In genomic region chr6:19869464-19869863, GRCh38 we compare ENCODE assay signal across 30 cellular contexts. TPM values are rescaled to one million over a fixed set of nuclear protein-coding genes. Genes with fewer than 3 reads are reported as not detected.
DNase-seq lines count a peak whose midpoint lies in the region; ATAC-seq, FAIRE-seq and TF ChIP-seq lines count a peak whose summit lies in the region.
"Had no signal": no experiment of that assay in that cellular context is flagged by ENCODE, and none has a peak within 500 bp of the region (broad histone marks: within the 10 kb centered on the region; RNA-seq: fewer than 3 reads in every experiment).

No MANE protein-coding gene starts in this region.

- TF ChIP-seq RAD21 in H1 (IDR thresholded peaks at IDR 0.05 in 1 of 2, conservative IDR thresholded peaks at IDR 0.05 in 1 of 2; ENCODE audit: low read depth in 2 of 2, low read length in 2 of 2), result peak; percentile 35 to 52; a peak in 2 of 4 replicates

- no peak for ATAC-seq in activated CD8-positive, alpha-beta T cell treated with anti-CD3 and anti-CD28 coated beads, Interleukin-2, amount 10 ng/mL, durations not matched to agents 7 days and 5 days
- ATAC-seq: A549; activated CD4-positive, CD25-positive, alpha-beta regulatory T cell treated with anti-CD3 and anti-CD28 coated beads, Interleukin-2, amount 50 U/mL, for 24 hours; activated naive CD8-positive, alpha-beta T cell treated with anti-CD3 and anti-CD28 coated beads, Interleukin-2, amount 50 U/mL, for 24 hours; CD8-positive, alpha-beta T cell; effector memory CD8-positive, alpha-beta T cell; left cardiac atrium had no signal

- H3K27ac Mint-ChIP-seq in H9, result no peak overlapping the region
- no peak overlapping the region for H3K27ac Mint-ChIP-seq in activated CD8-positive, alpha-beta T cell treated with anti-CD3 and anti-CD28 coated beads, Interleukin-2, amount 10 ng/mL, durations not matched to agents 7 days and 5 days
- H3K27ac Mint-ChIP-seq: activated CD4-positive, alpha-beta memory T cell treated with anti-CD3 and anti-CD28 coated beads for 36 hours; activated naive CD8-positive, alpha-beta T cell treated with anti-CD3 and anti-CD28 coated beads, Interleukin-2, amount 50 U/mL, for 24 hours; CD8-positive, alpha-beta T cell; effector memory CD8-positive, alpha-beta T cell; immature natural killer cell; nephron had no signal

- no peak overlapping the region for H4K91ac ChIP-seq in H9 (ENCODE audit: insufficient read length, low read depth, low read length)
- H4K91ac ChIP-seq in H1 (replicated peaks; ENCODE audit: insufficient read length, low read length), result no peak overlapping the region

- H3K18ac ChIP-seq in H9 (ENCODE audit: insufficient read length, low read depth, low read length) (no peak overlapping the region), H1 (ENCODE audit: extremely low read depth, low read length) (no peak overlapping the region)

- TF ChIP-seq POLR2A in H1 (IDR thresholded peaks at IDR 0.05; ENCODE audit: control extremely low read depth in 1 of 2, low read depth in 2 of 2, low read length in 2 of 2) (no peak), H54 (IDR thresholded peaks at IDR 0.05; ENCODE audit: low read depth, low read length) (no peak)

- H4K5ac ChIP-seq in H9 (ENCODE audit: insufficient read length, low read depth, low read length) (no peak overlapping the region), H1 (ENCODE audit: insufficient read length, low read depth, low read length) (no peak overlapping the region)

- H2BK15ac ChIP-seq in H9 (ENCODE audit: low read depth, low read length), result no peak overlapping the region
- H2BK15ac ChIP-seq in H1 (ENCODE audit: low read length), result no peak overlapping the region

- no peak overlapping the region for H3T11ph ChIP-seq in H9 (ENCODE audit: low read length)

- H2BK20ac ChIP-seq in H9 (ENCODE audit: low read depth, low read length, poor library complexity, severe bottlenecking) (no peak overlapping the region), H1 (ENCODE audit: low read length) (no peak overlapping the region)

- H3K9ac ChIP-seq in H9 (ENCODE audit: extremely low read depth, insufficient read length, low read length) (no peak overlapping the region), OCI-LY3 (ENCODE audit: low read length) (no peak overlapping the region), H1 (replicated peaks in 1 of 4; ENCODE audit: extremely low read depth in 1 of 4, low read depth in 3 of 4, low read length in 3 of 4) (no peak overlapping the region)

- peak; percentile 5 to 9 for DNase-seq in NCI-H526 (lab: John Stamatoyannopoulos, UW)
- DNase-seq in NCI-H526 treated with DMSO at 0.1 percent for 48 hours (lab: John Stamatoyannopoulos, UW), result no peak
- no peak for DNase-seq in H9
- no peak for DNase-seq in H1 (ENCODE audit: low read depth in 1 of 2, low spot score in 2 of 2)
- no peak for DNase-seq in H54 (ENCODE audit: insufficient read length, low spot score)
- DNase-seq in T-helper 9 cell, result no peak
- DNase-seq in activated CD8-positive, alpha-beta T cell treated with anti-CD3 and anti-CD28 coated beads, Interleukin-2, amount 10 ng/mL, durations not matched to agents 7 days and 5 days, result no peak
- DNase-seq: activated CD4-positive, alpha-beta memory T cell treated with anti-CD3 and anti-CD28 coated beads for 36 hours; activated CD8-positive, alpha-beta memory T cell treated with anti-CD3 and anti-CD28 coated beads, Interleukin-2, amount 50 U/mL, for 4 hours; activated naive CD4-positive, alpha-beta T cell; activated naive CD8-positive, alpha-beta T cell treated with anti-CD3 and anti-CD28 coated beads, Interleukin-2, amount 50 U/mL, for 24 hours; AML-193; CD8-positive, alpha-beta T cell; central memory CD4-positive, alpha-beta T cell; cortex of kidney; effector memory CD8-positive, alpha-beta T cell; hypothalamus; immature natural killer cell; KBM-7; left cardiac atrium; NCI-H1417 treated with DMSO at 0.1 percent for 48 hours; stimulated activated CD4-positive, alpha-beta T cell treated with anti-CD3 and anti-CD28 coated beads, Interleukin-4, amount 100 ng/mL, for 1 hour; thyroid gland had no signal

- H2BK5ac ChIP-seq in H9 (ENCODE audit: insufficient read length, low read length) (no peak overlapping the region), H1 (ENCODE audit: low read depth, low read length) (no peak overlapping the region)

- H2BK12ac ChIP-seq in H9 (ENCODE audit: insufficient read length, low read depth, low read length) (no peak overlapping the region), H1 (ENCODE audit: low read depth, low read length) (no peak overlapping the region)

- TF ChIP-seq CTCF in H9 (conservative IDR thresholded peaks at IDR 0.05), result peak; percentile 24; the same call in 1 of the 3 replicates
- peak; percentile 23 for TF ChIP-seq CTCF in OCI-LY3 (IDR thresholded peaks at IDR 0.05; ENCODE audit: low read depth, low read length)
- TF ChIP-seq CTCF in H1 (IDR thresholded peaks at IDR 0.05; ENCODE audit: control extremely low read depth in 1 of 3, insufficient read depth in 1 of 3, low read depth in 1 of 3, low read length in 3 of 3), result peak in 2 of 3 experiments; percentile 35 to 79; a peak in 3 of 4 replicates

- H3K79me2 ChIP-seq in H9 (ENCODE audit: insufficient read depth, low read length), result no peaks in the 10 kb centered on the region
- H3K79me2 ChIP-seq in OCI-LY3 (ENCODE audit: low read length), result no peaks in the 10 kb centered on the region
- H3K79me2 ChIP-seq in H1 (ENCODE audit: control insufficient read depth in 1 of 2, insufficient read depth in 2 of 2, low read length in 2 of 2), result no peaks in the 10 kb centered on the region

- no peaks in the 10 kb centered on the region for H3K36me3 ChIP-seq in OCI-LY3 (replicated peaks; ENCODE audit: low read depth, low read length)
- no peaks in the 10 kb centered on the region for H3K36me3 ChIP-seq in H1 (ENCODE audit: control insufficient read depth in 2 of 4, insufficient read depth in 4 of 4, low read length in 3 of 4)
- H3K36me3 ChIP-seq: thyroid gland, vagina had no signal

- no peaks in the 10 kb centered on the region for H3K36me3 Mint-ChIP-seq in H9 (ENCODE audit: insufficient read depth in 1 of 3, low read depth in 3 of 3)
- H3K36me3 Mint-ChIP-seq in activated CD8-positive, alpha-beta T cell treated with anti-CD3 and anti-CD28 coated beads, Interleukin-2, amount 10 ng/mL, durations not matched to agents 7 days and 5 days (ENCODE audit: low read depth), result no peaks in the 10 kb centered on the region
- H3K36me3 Mint-ChIP-seq: activated CD4-positive, alpha-beta memory T cell treated with anti-CD3 and anti-CD28 coated beads for 36 hours; CD8-positive, alpha-beta T cell; immature natural killer cell had no signal

- H2BK120ac ChIP-seq in H9 (ENCODE audit: low read depth, low read length, poor library complexity, severe bottlenecking) (no peak overlapping the region), H1 (replicated peaks; ENCODE audit: low read depth, low read length) (no peak overlapping the region)

- no CpG with 5 or more reads among the region's 9 CpGs for WGBS in H9 (ENCODE audit: extremely low coverage, insufficient read length, low lambda C conversion rate)
- WGBS in H1 (ENCODE audit: extremely low coverage in 1 of 2, insufficient coverage in 1 of 2, insufficient read length in 1 of 2, insufficient replicate concordance in 2 of 2, low coverage in 1 of 2, low lambda C conversion rate in 2 of 2, missing lambda C conversion rate in 1 of 2), 2 experiments, result 86% methylated on average over 9 of the region's 9 CpGs; no CpG with 5 or more reads in 1 of the 2 experiments

- H3K27me3 ChIP-seq in H9 (ENCODE audit: insufficient read depth, low read length) (no peaks in the 10 kb centered on the region), OCI-LY3 (ENCODE audit: low read depth, low read length) (no peaks in the 10 kb centered on the region; the same call in 1 of the 2 replicates), H1 (replicated peaks in 1 of 4; ENCODE audit: control insufficient read depth in 3 of 4, extremely low read depth in 1 of 4, insufficient read depth in 3 of 4, low read length in 3 of 4) (no peaks in the 10 kb centered on the region)
- H3K27me3 ChIP-seq: thyroid gland, vagina had no signal

- H3K4me3 ChIP-seq in OCI-LY3 (ENCODE audit: low read length) (no peak overlapping the region), H1 (ENCODE audit: extremely low read depth in 1 of 4, insufficient read depth in 2 of 4, low read depth in 3 of 4, low read length in 4 of 4) (no peak overlapping the region)
- H3K4me3 ChIP-seq: A549, thyroid gland, vagina had no signal

- H3K14ac ChIP-seq in H9 (ENCODE audit: insufficient read depth, low read length) (no peak overlapping the region), H1 (ENCODE audit: insufficient read length) (no peak overlapping the region)

- FAIRE-seq in H1 (lab: Jason Lieb, UNC), result no peak
- no peak for FAIRE-seq in H54 (lab: Jason Lieb, UNC)
- FAIRE-seq: A549, TTC549 had no signal

- no peak overlapping the region for H3K27ac ChIP-seq in H9 (ENCODE audit: insufficient read length, low read depth, low read length)
- H3K27ac ChIP-seq in OCI-LY3 (ENCODE audit: low read length), result no peak overlapping the region
- H3K27ac ChIP-seq in H1 (ENCODE audit: low read depth, low read length), result no peak overlapping the region
- H3K27ac ChIP-seq: A549, thyroid gland, vagina had no signal

- H3K4ac ChIP-seq in H9 (ENCODE audit: low read depth, low read length) (no peak overlapping the region), H1 (replicated peaks; ENCODE audit: insufficient read length, low read depth, low read length) (no peak overlapping the region)

- no peak overlapping the region for H3K56ac ChIP-seq in H9 (ENCODE audit: insufficient read length, low read depth, low read length)
- H3K56ac ChIP-seq in H1 (replicated peaks; ENCODE audit: insufficient read length, low read depth, low read length), result no peak overlapping the region

- no peaks in the 10 kb centered on the region for H3K79me1 ChIP-seq in H9 (ENCODE audit: insufficient read depth, low read depth, low read length, poor library complexity, severe bottlenecking)
- H3K79me1 ChIP-seq in H1 (ENCODE audit: low read depth, low read length), result no peaks in the 10 kb centered on the region

- POLR2A ChIA-PET in H1 (lab: Charles Lee; ENCODE audit: partially characterized antibody), result interaction anchor here (0.9 kb wide), 1 partner anchor 32 kb away, joined by 3 read pairs; no protein-coding TSS in a partner anchor
- POLR2A ChIA-PET in activated CD8-positive, alpha-beta T cell treated with anti-CD3 and anti-CD28 coated beads, Interleukin-2, amount 10 ng/mL, durations not matched to agents 7 days and 5 days (lab: Charles Lee), result no interaction called here

- TF ChIP-seq EP300 in H1 (IDR thresholded peaks at IDR 0.05; ENCODE audit: borderline replicate concordance in 1 of 2, low read depth in 2 of 2, low read length in 2 of 2), result no peak

- CTCF ChIA-PET in H1 (lab: Charles Lee; ENCODE audit: partially characterized antibody), result interaction anchor here (1.0 to 1.4 kb wide), 5 partner anchors 12 to 34 kb away, joined by 3 to 7 read pairs (median 4); no protein-coding TSS in a partner anchor
- CTCF ChIA-PET in activated CD8-positive, alpha-beta T cell treated with anti-CD3 and anti-CD28 coated beads, Interleukin-2, amount 10 ng/mL, durations not matched to agents 7 days and 5 days (lab: Charles Lee), result no interaction called here

- no peaks in the 10 kb centered on the region for H4K20me1 ChIP-seq in H9 (ENCODE audit: control insufficient read depth, insufficient read depth, insufficient read length)
- no peaks in the 10 kb centered on the region for H4K20me1 ChIP-seq in OCI-LY3 (ENCODE audit: insufficient read depth, low read length)
- H4K20me1 ChIP-seq in H1 (replicated peaks in 1 of 2; ENCODE audit: control insufficient read depth in 1 of 2, insufficient read depth in 2 of 2, low read length in 2 of 2), result no peaks in the 10 kb centered on the region

- H2AFZ ChIP-seq in H9 (ENCODE audit: low read length) (no peak overlapping the region), OCI-LY3 (ENCODE audit: low read depth, low read length) (no peak overlapping the region), H1 (ENCODE audit: low read length) (no peak overlapping the region)

- H2AK5ac ChIP-seq in H9 (ENCODE audit: insufficient read length, low read length) (no peak overlapping the region), H1 (ENCODE audit: low read depth, low read length) (no peak overlapping the region)

- peaks cover 5 to 12% of the 10 kb centered on the region in 2 experiments for H3K4me1 Mint-ChIP-seq in H9
- no peaks in the 10 kb centered on the region for H3K4me1 Mint-ChIP-seq in activated CD8-positive, alpha-beta T cell treated with anti-CD3 and anti-CD28 coated beads, Interleukin-2, amount 10 ng/mL, durations not matched to agents 7 days and 5 days (ENCODE audit: low read depth)
- H3K4me1 Mint-ChIP-seq: activated naive CD8-positive, alpha-beta T cell treated with anti-CD3 and anti-CD28 coated beads, Interleukin-2, amount 50 U/mL, for 24 hours; immature natural killer cell; nephron had no signal

- no peak overlapping the region for H3K23ac ChIP-seq in H9 (ENCODE audit: insufficient read length, low read depth, low read length)
- H3K23ac ChIP-seq in H1 (ENCODE audit: insufficient read length), result no peak overlapping the region

- H3K4me1 ChIP-seq in H9 (ENCODE audit: insufficient read depth, low read length) (no peaks in the 10 kb centered on the region), OCI-LY3 (ENCODE audit: low read length) (no peaks in the 10 kb centered on the region), H1 (replicated peaks in 1 of 4; ENCODE audit: control insufficient read depth in 3 of 4, insufficient read depth in 4 of 4, low read length in 3 of 4) (no peaks in the 10 kb centered on the region)
- H3K4me1 ChIP-seq: vagina had no signal

- no peaks in the 10 kb centered on the region for H3K23me2 ChIP-seq in H9 (ENCODE audit: insufficient read length, low read depth, low read length, poor library complexity, severe bottlenecking)
- peaks cover 2% of the 10 kb centered on the region; the same call in 1 of the 2 replicates for H3K23me2 ChIP-seq in H1 (ENCODE audit: low read depth, low read length)

- no peaks in the 10 kb centered on the region for H3K27me3 Mint-ChIP-seq in H9 (ENCODE audit: low read depth)
- H3K27me3 Mint-ChIP-seq in activated CD8-positive, alpha-beta T cell treated with anti-CD3 and anti-CD28 coated beads, Interleukin-2, amount 10 ng/mL, durations not matched to agents 7 days and 5 days (ENCODE audit: low read depth), result no peaks in the 10 kb centered on the region
- H3K27me3 Mint-ChIP-seq: activated CD4-positive, alpha-beta memory T cell treated with anti-CD3 and anti-CD28 coated beads for 36 hours; effector memory CD8-positive, alpha-beta T cell had no signal

- H3K9me3 ChIP-seq in H9 (ENCODE audit: control insufficient read depth, low read depth, low read length), result no peaks in the 10 kb centered on the region
- no peaks in the 10 kb centered on the region for H3K9me3 ChIP-seq in OCI-LY3 (ENCODE audit: insufficient read depth, low read length)
- no peaks in the 10 kb centered on the region for H3K9me3 ChIP-seq in H1 (ENCODE audit: insufficient read depth in 2 of 2, low read depth in 1 of 2, low read length in 1 of 2)
- H3K9me3 ChIP-seq: A549, thyroid gland, vagina had no signal

- no peaks in the 10 kb centered on the region for H3K9me3 Mint-ChIP-seq in H9
- H3K9me3 Mint-ChIP-seq in activated CD8-positive, alpha-beta T cell treated with anti-CD3 and anti-CD28 coated beads, Interleukin-2, amount 10 ng/mL, durations not matched to agents 7 days and 5 days (ENCODE audit: insufficient read depth), result no peaks in the 10 kb centered on the region
- H3K9me3 Mint-ChIP-seq: activated CD4-positive, alpha-beta memory T cell treated with anti-CD3 and anti-CD28 coated beads for 36 hours; activated naive CD8-positive, alpha-beta T cell treated with anti-CD3 and anti-CD28 coated beads, Interleukin-2, amount 50 U/mL, for 24 hours; CD8-positive, alpha-beta T cell; effector memory CD8-positive, alpha-beta T cell; nephron had no signal

- no peak overlapping the region for H3K4me3 Mint-ChIP-seq in H9
- no peak overlapping the region for H3K4me3 Mint-ChIP-seq in activated CD8-positive, alpha-beta T cell treated with anti-CD3 and anti-CD28 coated beads, Interleukin-2, amount 10 ng/mL, durations not matched to agents 7 days and 5 days
- H3K4me3 Mint-ChIP-seq: activated CD4-positive, alpha-beta memory T cell treated with anti-CD3 and anti-CD28 coated beads for 36 hours; activated naive CD8-positive, alpha-beta T cell treated with anti-CD3 and anti-CD28 coated beads, Interleukin-2, amount 50 U/mL, for 24 hours; CD8-positive, alpha-beta T cell; effector memory CD8-positive, alpha-beta T cell; immature natural killer cell; nephron had no signal

- no peak overlapping the region for H4K8ac ChIP-seq in H9 (replicated peaks; ENCODE audit: insufficient read length, low read depth, low read length)
- no peak overlapping the region for H4K8ac ChIP-seq in H1 (ENCODE audit: extremely low read depth, insufficient read depth, low read length)

- no peak overlapping the region for H3K4me2 ChIP-seq in H9 (ENCODE audit: insufficient read depth, insufficient read length, low read length)
- no peak overlapping the region for H3K4me2 ChIP-seq in OCI-LY3 (ENCODE audit: low read length)
- no peak overlapping the region for H3K4me2 ChIP-seq in H1 (ENCODE audit: insufficient read depth in 1 of 2, low read depth in 2 of 2, low read length in 2 of 2)
- H3K4me2 ChIP-seq: A549 had no signal

RNA-seq across cellular contexts. Expression of gene ID4, which starts 32.3 kb away (rescaled TPM):
- total RNA-seq in H9 (2021), result 14.0 and 15.0 TPM in 2 replicates
- 8.3 and 8.8 TPM in 2 replicates for total RNA-seq in H1 (2021; fragmentation: NEBNext Ultra II Directional; extraction: Animal tissue kit (Norgen Biotek cat#: 25700))
- polyA plus RNA-seq in H1 (2011; rRNA removed), result 2.0 and 4.4 TPM in 2 replicates
- polyA plus RNA-seq in H1 (2011; cell fraction: cytosol; rRNA removed), result 8.1 TPM
- polyA plus RNA-seq in H1 (2011; cell fraction: nucleus; rRNA removed), result 5.3 TPM
- polyA plus RNA-seq in H1 (2012, experiment 1 of 2), result 2.2 to 4.8 TPM (median 3.7 TPM) in 4 replicates
- 2.5 TPM for polyA plus RNA-seq in H1 (2012, experiment 2 of 2)
- 3.1 TPM for polyA plus RNA-seq in H1 (2013, experiment 1 of 2)
- 2.8 TPM for polyA plus RNA-seq in H1 (2013, experiment 2 of 2)
- 0.88 and 1.5 TPM in 2 replicates for polyA minus RNA-seq in H1 (2011; rRNA and poly(A)+ RNA removed)
- polyA minus RNA-seq in H1 (2011; cell fraction: cytosol; rRNA and poly(A)+ RNA removed), result 10.7 TPM
- polyA minus RNA-seq in H1 (2011; cell fraction: nucleus; rRNA and poly(A)+ RNA removed), result 14.5 TPM
- total RNA-seq in activated CD8-positive, alpha-beta T cell treated with anti-CD3 and anti-CD28 coated beads, Interleukin-2, amount 10 ng/mL, durations not matched to agents 7 days and 5 days, result not detected
- total RNA-seq: activated CD4-positive, alpha-beta memory T cell treated with anti-CD3 and anti-CD28 coated beads for 36 hours; CD8-positive, alpha-beta T cell; T-helper 1 cell treated with Interleukin-12 subunit alpha and Interleukin-12 subunit beta and Interleukin-4 antibody, amounts not matched to agents 30 ng/mL and 1 ng/mL, for 36 hours had no signal
- polyA plus RNA-seq: immature natural killer cell had no signal

Comparison
In these comparisons a context has a peak if more than half of its experiments do, and no peak if none do; other contexts are left out.
1. DNase-seq: peak in NCI-H526 (2 of 2); none in NCI-H526 treated with DMSO at 0.1 percent for 48 hours (single experiment), H9 (single experiment), H1 (0 of 2), H54 (single experiment), T-helper 9 cell (single experiment) and activated CD8-positive, alpha-beta T cell treated with anti-CD3 and anti-CD28 coated beads, Interleukin-2, amount 10 ng/mL, durations not matched to agents 7 days and 5 days (single experiment).
2. Peak in every context shown above with its lines, with median percentiles within 50 percentile points of each other: CTCF ChIP-seq.